In genomic region chr5:179143446-179143845, GRCh38 we compare ENCODE assay signal across 11 cellular contexts.
A peak's percentile ranks its signal among the peaks of the same experiment; 100 is the strongest.
DNase-seq lines count a peak whose midpoint lies in the region; ATAC-seq and TF ChIP-seq lines count a peak whose summit lies in the region.
"Had no signal": no experiment of that assay in that cellular context is flagged by ENCODE, and none has a peak within 500 bp of the region (broad histone marks: within the 10 kb centered on the region; RNA-seq: fewer than 3 reads in every experiment).

No MANE protein-coding gene starts in this region.

- peak; percentile 45 for DNase-seq in HT-29 (ENCODE audit: low spot score)
- no peak for DNase-seq in brain microvascular endothelial cell
- DNase-seq in right lobe of liver, result peak in 1 of 3 donors; percentile 2
- DNase-seq in activated CD4-positive, alpha-beta T cell treated with anti-CD3 and anti-CD28 coated beads, Interleukin-2, amount 50 U/mL, for 4 hours, result no peak
- DNase-seq in activated CD8-positive, alpha-beta memory T cell treated with anti-CD3 and anti-CD28 coated beads, Interleukin-2, amount 50 U/mL, for 4 hours, result no peak
- no peak for DNase-seq in NCI-H748 treated with DMSO at 0.1 percent for 48 hours (lab: John Stamatoyannopoulos, UW)
- DNase-seq: activated CD4-positive, CD25-positive, alpha-beta regulatory T cell treated with anti-CD3 and anti-CD28 coated beads, Interleukin-2, amount 50 U/mL, for 72 hours; SK-N-SH had no signal

- H4K20me1 ChIP-seq in BLaER1 treated with 17β-estradiol and CSF1 and Interleukin-3, amounts not matched to agents 10 nM and 100 nM, result no peaks in the 10 kb centered on the region; a peak in 1 of 22 replicates

- H3K9me3 ChIP-seq in BLaER1 treated with 17β-estradiol and CSF1 and Interleukin-3, amounts not matched to agents 10 nM and 100 nM (replicated peaks in 1 of 11), result peaks cover 0 to 8% (median 0%) of the 10 kb centered on the region in 11 experiments; a peak in 2 of 22 replicates
- H3K9me3 ChIP-seq in right lobe of liver, result no peaks in the 10 kb centered on the region
- H3K9me3 ChIP-seq: Caco-2, SK-N-SH had no signal

- H3K4me2 ChIP-seq in BLaER1 treated with 17β-estradiol and CSF1 and Interleukin-3, amounts not matched to agents 10 nM and 100 nM, result peak overlapping the region; percentile 54 to 77 (median 70); a peak in 21 of 22 replicates
- H3K4me2 ChIP-seq: SK-N-SH had no signal

- peak in 1 of 4 donors; percentile 25 for ATAC-seq in right lobe of liver
- no peak for ATAC-seq in GM21447 (IDR thresholded peaks at IDR 0.05; ENCODE audit: unreplicated experiment)

- H3K36me3 ChIP-seq in BLaER1 treated with 17β-estradiol and CSF1 and Interleukin-3, amounts not matched to agents 10 nM and 100 nM, result no peaks in the 10 kb centered on the region
- no peaks in the 10 kb centered on the region for H3K36me3 ChIP-seq in brain microvascular endothelial cell (replicated peaks)
- no peaks in the 10 kb centered on the region for H3K36me3 ChIP-seq in right lobe of liver

- 17% methylated on average over 4 of the region's 7 CpGs for WGBS in right lobe of liver (ENCODE audit: insufficient coverage, low coverage, low lambda C conversion rate, missing lambda C conversion rate)

- peaks cover 15 to 47% (median 35%) of the 10 kb centered on the region in 10 experiments for H3K4me1 ChIP-seq in BLaER1 treated with 17β-estradiol and CSF1 and Interleukin-3, amounts not matched to agents 10 nM and 100 nM
- H3K4me1 ChIP-seq in right lobe of liver, result no peaks in the 10 kb centered on the region
- H3K4me1 ChIP-seq: Caco-2 had no signal

- in situ Hi-C loops in brain microvascular endothelial cell (cut with HindIII; ENCODE audit: low pct_ligation_motif_present, low sequenced_read_pairs), result no loop called here

- no peak for TF ChIP-seq POLR2A in right lobe of liver (IDR thresholded peaks at IDR 0.05)

- peak overlapping the region in 7 of 11 experiments; percentile 45 to 69 (median 57); a peak in 15 of 22 replicates for H3K27ac ChIP-seq in BLaER1 treated with 17β-estradiol and CSF1 and Interleukin-3, amounts not matched to agents 10 nM and 100 nM
- no peak overlapping the region for H3K27ac ChIP-seq in brain microvascular endothelial cell
- peak overlapping the region in 2 of 3 donors; percentile 29 to 33 for H3K27ac ChIP-seq in right lobe of liver

- intact Hi-C loops in right lobe of liver (cut with DNase I), result no loop called here

- no peak overlapping the region for H3K4me3 ChIP-seq in BLaER1 treated with 17β-estradiol and CSF1 and Interleukin-3, amounts not matched to agents 10 nM and 100 nM
- H3K4me3 ChIP-seq in brain microvascular endothelial cell (ENCODE audit: low read depth, low read length), result no peak overlapping the region
- no peak overlapping the region for H3K4me3 ChIP-seq in right lobe of liver

- TF ChIP-seq CTCF in brain microvascular endothelial cell (IDR thresholded peaks at IDR 0.05; ENCODE audit: low read depth, low read length, missing control alignments) (peak; percentile 35), right lobe of liver (IDR thresholded peaks at IDR 0.05) (peak in 1 of 4 donors; percentile 13)

- no peaks in the 10 kb centered on the region for H3K27me3 ChIP-seq in BLaER1 treated with 17β-estradiol and CSF1 and Interleukin-3, amounts not matched to agents 10 nM and 100 nM
- no peaks in the 10 kb centered on the region for H3K27me3 ChIP-seq in brain microvascular endothelial cell (replicated peaks)
- H3K27me3 ChIP-seq in right lobe of liver, result no peaks in the 10 kb centered on the region

- 0 out of 22 replicates have a peak overlapping the region, but pooled peaks of 1 of the 11 experiments have one; percentile 45 for H3K9ac ChIP-seq in BLaER1 treated with 17β-estradiol and CSF1 and Interleukin-3, amounts not matched to agents 10 nM and 100 nM
- H3K9ac ChIP-seq: SK-N-SH had no signal
